Comparison of ENCODE assay signal across 8 cellular contexts in genomic region chr5:109409061-109409843, GRCh38. TPM values are rescaled to one million over a fixed set of nuclear protein-coding genes. Genes with fewer than 3 reads are reported as not detected.
DNase-seq lines count a peak whose midpoint lies in the region; ATAC-seq and TF ChIP-seq lines count a peak whose summit lies in the region.

No MANE protein-coding gene starts in this region.

- peak overlapping the region; percentile 92 for H3K27ac ChIP-seq in HUES64 (ENCODE audit: low read depth, low read length)
- H3K27ac ChIP-seq in neuronal stem cell (replicated peaks; ENCODE audit: low read length): peak overlapping the region; percentile 98
- peak overlapping the region; percentile 94 for H3K27ac ChIP-seq in substantia nigra (ENCODE audit: low read depth, low read length, poor library complexity, severe bottlenecking)

- H3K9ac ChIP-seq in HUES64 (ENCODE audit: low read depth, low read length): peak overlapping the region; percentile 89
- peak overlapping the region; percentile 98 for H3K9ac ChIP-seq in neuronal stem cell (ENCODE audit: low read depth, low read length, poor library complexity)

- peak; percentile 33 for ATAC-seq in GM21526 (IDR thresholded peaks at IDR 0.05; ENCODE audit: low FRiP score, unreplicated experiment)

- H3K23ac ChIP-seq in neuronal stem cell (ENCODE audit: low read depth, low read length, poor library complexity): peak overlapping the region; percentile 91

- peak overlapping the region; percentile 93 for H2BK5ac ChIP-seq in neuronal stem cell (ENCODE audit: low read length)

- H3K18ac ChIP-seq in neuronal stem cell (ENCODE audit: low read length): peak overlapping the region; percentile 97

- DNase-seq in DMS53 (lab: John Stamatoyannopoulos, UW): peak; percentile 74
- peak; percentile 92 for DNase-seq in activated effector memory CD4-positive, alpha-beta T cell treated with anti-CD3 and anti-CD28 coated beads, Interleukin-2, amount 50 U/mL, for 16 hours
- DNase-seq in foreskin fibroblast: peak; percentile 68 to 83
- DNase-seq in neuronal stem cell (ENCODE audit: low spot score): peak; percentile 56
- peak; percentile 3 to 88 (median 63) for DNase-seq in substantia nigra (lab: John Stamatoyannopoulos, UW)

- TF ChIP-seq POLR2A in Raji (IDR thresholded peaks at IDR 0.05; ENCODE audit: insufficient read depth, low read depth, low read length): peak; percentile 54

- H2AFZ ChIP-seq in neuronal stem cell (ENCODE audit: low read length): peak overlapping the region; percentile 79

- peak overlapping the region; percentile 93 for H2AK5ac ChIP-seq in neuronal stem cell (ENCODE audit: low read depth, low read length)

- H3K4me2 ChIP-seq in neuronal stem cell (ENCODE audit: insufficient read depth, low read length, poor library complexity, severe bottlenecking): peak overlapping the region; percentile 64

- H3K4ac ChIP-seq in neuronal stem cell (ENCODE audit: low read length): no peak overlapping the region

- WGBS in HUES64: under 1% methylated on average over 50 of the region's 50 CpGs
- WGBS in neuronal stem cell (ENCODE audit: extremely low coverage in 2 of 2, insufficient read length in 2 of 2, insufficient replicate concordance in 1 of 2), 2 donors: no CpG with 5 or more reads among the region's 50 CpGs

- peaks cover 51% of the 10 kb centered on the region for H3K4me1 ChIP-seq in HUES64 (ENCODE audit: insufficient read depth, low read length)
- peaks cover 6 to 12% of the 10 kb centered on the region in 2 donors for H3K4me1 ChIP-seq in neuronal stem cell (ENCODE audit: control insufficient read depth in 2 of 2, insufficient read depth in 1 of 2, low read depth in 1 of 2, low read length in 2 of 2)

- H3K27me3 ChIP-seq in HUES64 (ENCODE audit: insufficient read depth, low read length) (no peaks in the 10 kb centered on the region), neuronal stem cell (ENCODE audit: control insufficient read depth in 3 of 3, insufficient read depth in 3 of 3, low read depth in 1 of 3, low read length in 3 of 3) (no peaks in the 10 kb centered on the region)

- peak overlapping the region; percentile 47 for H2BK120ac ChIP-seq in neuronal stem cell (ENCODE audit: low read depth, low read length)

- H4K91ac ChIP-seq in neuronal stem cell (ENCODE audit: low read depth, low read length, poor library complexity): no peak overlapping the region

- H3K4me3 ChIP-seq in HUES64 (ENCODE audit: low read length): peak overlapping the region; percentile 97
- H3K4me3 ChIP-seq in foreskin fibroblast (ENCODE audit: low read depth in 1 of 2, low read length in 2 of 2): peak overlapping the region; percentile 84 to 85
- H3K4me3 ChIP-seq in neuronal stem cell (ENCODE audit: low read length in 2 of 2): peak overlapping the region; percentile 92 to 97

- H3K9me3 ChIP-seq in HUES64 (ENCODE audit: insufficient read depth, low read depth, low read length) (no peaks in the 10 kb centered on the region), neuronal stem cell (replicated peaks in 1 of 2; ENCODE audit: control insufficient read depth in 2 of 2, insufficient read depth in 1 of 2, low read depth in 1 of 2, low read length in 2 of 2) (peaks cover 0 to 25% of the 10 kb centered on the region in 2 donors)

- peak overlapping the region; percentile 22 for H2BK12ac ChIP-seq in neuronal stem cell (ENCODE audit: low read length)

- H3K79me1 ChIP-seq in neuronal stem cell (ENCODE audit: low read depth, low read length): peaks cover 2% of the 10 kb centered on the region

- no peak for TF ChIP-seq CTCF in foreskin fibroblast (IDR thresholded peaks at IDR 0.05; ENCODE audit: low read depth, low read length)

- H4K8ac ChIP-seq in neuronal stem cell (ENCODE audit: low read depth, low read length): no peak overlapping the region

- H3K36me3 ChIP-seq in HUES64 (ENCODE audit: insufficient read depth, low read length) (no peaks in the 10 kb centered on the region), neuronal stem cell (replicated peaks in 1 of 2; ENCODE audit: control insufficient read depth in 2 of 2, insufficient read depth in 2 of 2, low read length in 2 of 2) (peaks cover 0 to 6% of the 10 kb centered on the region in 2 donors)

- H3K14ac ChIP-seq in neuronal stem cell (ENCODE audit: low read length): peak overlapping the region; percentile 25

- H2BK15ac ChIP-seq in neuronal stem cell (ENCODE audit: low read length): peak overlapping the region; percentile 81

RNA-seq across cellular contexts. Expression of gene PJA2, which starts 0.5 kb away (rescaled TPM):
- 31.3 TPM for polyA plus RNA-seq in HUES64 (2013, experiment 1 of 2)
- 39.2 TPM for polyA plus RNA-seq in HUES64 (2013, experiment 2 of 2)
- 50.4 TPM for polyA plus RNA-seq in neuronal stem cell (2013, experiment 1 of 2)
- 51.3 TPM for polyA plus RNA-seq in neuronal stem cell (2013, experiment 2 of 2)

Comparison
In these comparisons a context has a peak if more than half of its experiments do, and no peak if none do; other contexts are left out.
1. Peak in every context shown above with its lines: DNase-seq, ATAC-seq, H3K4me3 ChIP-seq and H3K27ac ChIP-seq.